In genomic region chr12:122245553-122245952, GRCh38 we compare ENCODE assay signal across 25 cellular contexts. TPM values are rescaled to one million over a fixed set of nuclear protein-coding genes. Genes with fewer than 3 reads are reported as not detected.
A peak's percentile ranks its signal among the peaks of the same experiment; 100 is the strongest.
DNase-seq lines count a peak whose midpoint lies in the region; TF ChIP-seq lines count a peak whose summit lies in the region.
"Had no signal": no experiment of that assay in that cellular context is flagged by ENCODE, and none has a peak within 500 bp of the region (broad histone marks: within the 10 kb centered on the region; RNA-seq: fewer than 3 reads in every experiment).

No MANE protein-coding gene starts in this region.

- no peaks in the 10 kb centered on the region for H3K9me2 ChIP-seq in Loucy (replicated peaks; ENCODE audit: low read depth, low read length)

- WGBS in spleen, 5 donors = 88 to 100% (median 93%) methylated on average over 1 of the region's 1 CpG

- H3K9ac ChIP-seq in Loucy (ENCODE audit: low read depth, low read length, poor library complexity, severe bottlenecking) = no peak overlapping the region
- H3K9ac ChIP-seq: neural progenitor cell had no signal

- H3K4me1 Mint-ChIP-seq in activated naive CD8-positive, alpha-beta T cell (ENCODE audit: low read depth) = peaks cover 21% of the 10 kb centered on the region
- H3K4me1 Mint-ChIP-seq in activated naive CD8-positive, alpha-beta T cell treated with anti-CD3 and anti-CD28 coated beads for 36 hours = peaks cover 18% of the 10 kb centered on the region
- peaks cover 22% of the 10 kb centered on the region for H3K4me1 Mint-ChIP-seq in activated T-helper 1 cell treated with anti-CD3 and anti-CD28 coated beads, Interleukin-12 subunit alpha, Interleukin-12 subunit beta, Interleukin-2, Interleukin-4 antibody, amounts not matched to agents 30 ng/mL and 10 ng/mL and 1 ng/mL, durations not matched to agents 14 hours and 24 hours and 36 hours (ENCODE audit: low read depth)
- peaks cover 3 to 9% of the 10 kb centered on the region in 2 donors for H3K4me1 Mint-ChIP-seq in immature natural killer cell
- H3K4me1 Mint-ChIP-seq: memory B cell, neural progenitor cell had no signal

- H3K4me1 ChIP-seq in Loucy (ENCODE audit: insufficient read depth, low read length, poor library complexity, severe bottlenecking) (peaks cover 18% of the 10 kb centered on the region), spleen (peaks cover 0 to 8% (median 3%) of the 10 kb centered on the region in 6 donors)
- H3K4me1 ChIP-seq: neural progenitor cell, right atrium auricular region had no signal

- no peaks in the 10 kb centered on the region for H3K27me3 Mint-ChIP-seq in activated naive CD8-positive, alpha-beta T cell
- H3K27me3 Mint-ChIP-seq in activated naive CD8-positive, alpha-beta T cell treated with anti-CD3 and anti-CD28 coated beads for 36 hours = no peaks in the 10 kb centered on the region
- no peaks in the 10 kb centered on the region for H3K27me3 Mint-ChIP-seq in activated T-helper 1 cell treated with anti-CD3 and anti-CD28 coated beads, Interleukin-12 subunit alpha, Interleukin-12 subunit beta, Interleukin-2, Interleukin-4 antibody, amounts not matched to agents 30 ng/mL and 10 ng/mL and 1 ng/mL, durations not matched to agents 14 hours and 24 hours and 36 hours (ENCODE audit: insufficient read depth)
- peaks cover 0 to 3% (median 2%) of the 10 kb centered on the region in 3 donors for H3K27me3 Mint-ChIP-seq in immature natural killer cell (ENCODE audit: low read depth in 3 of 3)
- H3K27me3 Mint-ChIP-seq: activated naive CD8-positive, alpha-beta T cell treated with anti-CD3 and anti-CD28 coated beads, Interleukin-2, amount 10 ng/mL, durations not matched to agents 7 days and 5 days; dendritic cell treated with granulocyte-macrophage colony-stimulating factor and Interleukin-4, amounts not matched to agents 40 ng/mL and 50 ng/mL, for 4 days; memory B cell had no signal

- H3K36me3 ChIP-seq in Loucy (ENCODE audit: insufficient read depth, low read length) = peaks cover 15% of the 10 kb centered on the region; the same call in 1 of the 2 replicates
- peaks cover 0 to 98% (median 48%) of the 10 kb centered on the region in 6 donors for H3K36me3 ChIP-seq in spleen
- H3K36me3 ChIP-seq: neural progenitor cell had no signal

- H3K36me3 Mint-ChIP-seq in activated naive CD8-positive, alpha-beta T cell = peaks cover 12% of the 10 kb centered on the region
- H3K36me3 Mint-ChIP-seq in activated naive CD8-positive, alpha-beta T cell treated with anti-CD3 and anti-CD28 coated beads for 36 hours = peaks cover 10% of the 10 kb centered on the region
- peaks cover 14% of the 10 kb centered on the region for H3K36me3 Mint-ChIP-seq in activated T-helper 1 cell treated with anti-CD3 and anti-CD28 coated beads, Interleukin-12 subunit alpha, Interleukin-12 subunit beta, Interleukin-2, Interleukin-4 antibody, amounts not matched to agents 30 ng/mL and 10 ng/mL and 1 ng/mL, durations not matched to agents 14 hours and 24 hours and 36 hours (ENCODE audit: low read depth)
- H3K36me3 Mint-ChIP-seq in immature natural killer cell = peaks cover 7 to 39% (median 10%) of the 10 kb centered on the region in 3 donors

- intact Hi-C loops in activated T-helper 1 cell treated with anti-CD3 and anti-CD28 coated beads, Interleukin-12 subunit alpha, Interleukin-12 subunit beta, Interleukin-2, Interleukin-4 antibody, amounts not matched to agents 30 ng/mL and 10 ng/mL and 1 ng/mL, durations not matched to agents 14 hours and 24 hours and 36 hours (cut with micrococcal nuclease) = loop anchor here (2.0 kb wide), 2 partner anchors 19 to 21 kb away; partner anchors contain the start of genes DIABLO and VPS33A
- intact Hi-C loops in spleen (cut with DNase I; ENCODE audit: low total_unique reads) = no loop called here

- no peaks in the 10 kb centered on the region for H4K20me1 ChIP-seq in Loucy (ENCODE audit: insufficient read depth, low read length, poor library complexity, severe bottlenecking)

- TF ChIP-seq CTCF in Loucy (conservative IDR thresholded peaks at IDR 0.05; ENCODE audit: low read length) (no peak), spleen (IDR thresholded peaks at IDR 0.05 in 8 of 11, conservative IDR thresholded peaks at IDR 0.05 in 3 of 11) (no peak)

- TF ChIP-seq POLR2A in spleen (IDR thresholded peaks at IDR 0.05) = no peak

- H3K9me3 Mint-ChIP-seq in activated naive CD8-positive, alpha-beta T cell (ENCODE audit: low read depth) = no peaks in the 10 kb centered on the region
- H3K9me3 Mint-ChIP-seq in activated naive CD8-positive, alpha-beta T cell treated with anti-CD3 and anti-CD28 coated beads for 36 hours = no peaks in the 10 kb centered on the region
- H3K9me3 Mint-ChIP-seq in activated T-helper 1 cell treated with anti-CD3 and anti-CD28 coated beads, Interleukin-12 subunit alpha, Interleukin-12 subunit beta, Interleukin-2, Interleukin-4 antibody, amounts not matched to agents 30 ng/mL and 10 ng/mL and 1 ng/mL, durations not matched to agents 14 hours and 24 hours and 36 hours = no peaks in the 10 kb centered on the region
- H3K9me3 Mint-ChIP-seq in immature natural killer cell = no peaks in the 10 kb centered on the region
- H3K9me3 Mint-ChIP-seq: activated naive CD8-positive, alpha-beta T cell treated with anti-CD3 and anti-CD28 coated beads, Interleukin-2, amount 10 ng/mL, durations not matched to agents 7 days and 5 days; CD14-positive monocyte; dendritic cell treated with granulocyte-macrophage colony-stimulating factor and Interleukin-4, amounts not matched to agents 40 ng/mL and 50 ng/mL, for 4 days; HFFc6; memory B cell; neural progenitor cell had no signal

- H3K27ac Mint-ChIP-seq in activated naive CD8-positive, alpha-beta T cell = peak overlapping the region; percentile 34
- H3K27ac Mint-ChIP-seq in activated naive CD8-positive, alpha-beta T cell treated with anti-CD3 and anti-CD28 coated beads for 36 hours = no peak overlapping the region
- peak overlapping the region; percentile 72 for H3K27ac Mint-ChIP-seq in activated T-helper 1 cell treated with anti-CD3 and anti-CD28 coated beads, Interleukin-12 subunit alpha, Interleukin-12 subunit beta, Interleukin-2, Interleukin-4 antibody, amounts not matched to agents 30 ng/mL and 10 ng/mL and 1 ng/mL, durations not matched to agents 14 hours and 24 hours and 36 hours
- H3K27ac Mint-ChIP-seq in immature natural killer cell = peak overlapping the region in 3 of 6 donors; percentile 21 to 85 (median 67)
- H3K27ac Mint-ChIP-seq: dendritic cell treated with granulocyte-macrophage colony-stimulating factor and Interleukin-4, amounts not matched to agents 40 ng/mL and 50 ng/mL, for 4 days; HFFc6 had no signal

- peaks cover 3% of the 10 kb centered on the region; the same call in 1 of the 2 replicates for H3F3A ChIP-seq in Loucy (ENCODE audit: low read depth)

- no peaks in the 10 kb centered on the region for H3K9me3 ChIP-seq in Loucy (ENCODE audit: insufficient read depth, low read depth, low read length)
- no peaks in the 10 kb centered on the region for H3K9me3 ChIP-seq in spleen
- H3K9me3 ChIP-seq: gastrocnemius medialis, right atrium auricular region had no signal

- H3K79me2 ChIP-seq in Loucy (ENCODE audit: insufficient read depth, low read length) = no peaks in the 10 kb centered on the region

- H3K4me3 Mint-ChIP-seq in activated naive CD8-positive, alpha-beta T cell = no peak overlapping the region
- H3K4me3 Mint-ChIP-seq in activated naive CD8-positive, alpha-beta T cell treated with anti-CD3 and anti-CD28 coated beads for 36 hours = no peak overlapping the region
- peak overlapping the region; percentile 7 for H3K4me3 Mint-ChIP-seq in activated T-helper 1 cell treated with anti-CD3 and anti-CD28 coated beads, Interleukin-12 subunit alpha, Interleukin-12 subunit beta, Interleukin-2, Interleukin-4 antibody, amounts not matched to agents 30 ng/mL and 10 ng/mL and 1 ng/mL, durations not matched to agents 14 hours and 24 hours and 36 hours
- H3K4me3 Mint-ChIP-seq in immature natural killer cell = peak overlapping the region in 1 of 5 donors; percentile 84
- H3K4me3 Mint-ChIP-seq: CD14-positive monocyte; dendritic cell treated with granulocyte-macrophage colony-stimulating factor and Interleukin-4, amounts not matched to agents 40 ng/mL and 50 ng/mL, for 4 days; HFFc6; memory B cell; neural progenitor cell had no signal

- H3K4me2 ChIP-seq in Loucy (ENCODE audit: low read depth, low read length, poor library complexity, severe bottlenecking) = peak overlapping the region; percentile 77
- H3K4me2 ChIP-seq: neural progenitor cell had no signal

- H3K27me3 ChIP-seq in Loucy (ENCODE audit: insufficient read depth, low read length, poor library complexity, severe bottlenecking) (no peaks in the 10 kb centered on the region), spleen (replicated peaks in 1 of 7) (no peaks in the 10 kb centered on the region)
- H3K27me3 ChIP-seq: gastrocnemius medialis, neural progenitor cell, right atrium auricular region had no signal

- DNase-seq in activated naive CD8-positive, alpha-beta T cell treated with anti-CD3 and anti-CD28 coated beads for 36 hours = no peak
- DNase-seq in activated T-helper 1 cell treated with anti-CD3 and anti-CD28 coated beads, Interleukin-12 subunit alpha, Interleukin-12 subunit beta, Interleukin-2, Interleukin-4 antibody, amounts not matched to agents 30 ng/mL and 10 ng/mL and 1 ng/mL, durations not matched to agents 14 hours and 24 hours and 36 hours (ENCODE audit: low spot score) = no peak
- no peak for DNase-seq in spleen
- no peak for DNase-seq in immature natural killer cell
- DNase-seq in stimulated activated CD4-positive, alpha-beta T cell treated with anti-CD3 and anti-CD28 coated beads, Interleukin-4, amount 100 ng/mL, for 1 hour = no peak
- DNase-seq: activated CD4-positive, alpha-beta T cell treated with anti-CD3 and anti-CD28 coated beads for 48 hours; activated naive CD8-positive, alpha-beta T cell treated with anti-CD3 and anti-CD28 coated beads, Interleukin-2, amount 10 ng/mL, durations not matched to agents 7 days and 5 days; caudate nucleus; gastrocnemius medialis; GOT3; HFFc6; Karpas-422; left colon; NCI-H1436; NCI-H82; stimulated activated CD4-positive, alpha-beta T cell treated with anti-CD3 and anti-CD28 coated beads, Interleukin-2, amount 100 ng/mL, for 48 hours had no signal

- H3K27ac ChIP-seq in spleen = peak overlapping the region in 6 of 8 donors; percentile 2 to 72 (median 54)
- H3K27ac ChIP-seq: gastrocnemius medialis, neural progenitor cell, right atrium auricular region, SK-N-MC had no signal

- no peak overlapping the region for H3K4me3 ChIP-seq in Loucy (ENCODE audit: low read length, poor library complexity, severe bottlenecking)
- H3K4me3 ChIP-seq in spleen = no peak overlapping the region
- H3K4me3 ChIP-seq: gastrocnemius medialis, neural progenitor cell, right atrium auricular region, SK-N-MC had no signal

- no peak overlapping the region for H2AFZ ChIP-seq in Loucy (ENCODE audit: low read length)
- H2AFZ ChIP-seq: neural progenitor cell had no signal

RNA-seq across cellular contexts. Expression of gene DIABLO, which starts 19.7 kb away (rescaled TPM):
- 10 to 100 TPM; 47.9 to 51.7 TPM for total RNA-seq in activated naive CD8-positive, alpha-beta T cell treated with anti-CD3 and anti-CD28 coated beads for 36 hours
- total RNA-seq in activated T-helper 1 cell treated with anti-CD3 and anti-CD28 coated beads, Interleukin-12 subunit alpha, Interleukin-12 subunit beta, Interleukin-2, Interleukin-4 antibody, amounts not matched to agents 30 ng/mL and 10 ng/mL and 1 ng/mL, durations not matched to agents 14 hours and 24 hours and 36 hours = 58.1 and 59.2 TPM in 2 replicates
- total RNA-seq in spleen = 10 to 100 TPM; 30.5 to 55.7 (median 36.1) TPM
- polyA plus RNA-seq in spleen (10 to 100 TPM; 38.8 to 46.7 (median 40.3) TPM), immature natural killer cell (10 to 100 TPM; 68.0 to 99.2 (median 76.4) TPM)

RNA-seq across cellular contexts. Expression of gene VPS33A, which starts 20.7 kb away (rescaled TPM):
- total RNA-seq in activated naive CD8-positive, alpha-beta T cell treated with anti-CD3 and anti-CD28 coated beads for 36 hours = 10 to 100 TPM; 34.5 to 35.7 TPM
- total RNA-seq in activated T-helper 1 cell treated with anti-CD3 and anti-CD28 coated beads, Interleukin-12 subunit alpha, Interleukin-12 subunit beta, Interleukin-2, Interleukin-4 antibody, amounts not matched to agents 30 ng/mL and 10 ng/mL and 1 ng/mL, durations not matched to agents 14 hours and 24 hours and 36 hours = 25.6 and 28.7 TPM in 2 replicates
- 10 to 100 TPM; 19.1 to 31.5 (median 23.2) TPM for total RNA-seq in spleen
- polyA plus RNA-seq in spleen (10 to 100 TPM in 2 of 3 donors, 1 to 10 TPM in 1; 9.7 to 12.3 (median 10.5) TPM), immature natural killer cell (10 to 100 TPM; 17.6 to 37.0 (median 32.7) TPM)

RNA-seq across cellular contexts. Expression of gene B3GNT4, which starts 42.0 kb away (rescaled TPM):
- total RNA-seq in activated naive CD8-positive, alpha-beta T cell treated with anti-CD3 and anti-CD28 coated beads for 36 hours = 1 to 10 TPM in 1 of 2 experiments, under 1 TPM in 1; 0.92 to 1.6 TPM
- total RNA-seq in activated T-helper 1 cell treated with anti-CD3 and anti-CD28 coated beads, Interleukin-12 subunit alpha, Interleukin-12 subunit beta, Interleukin-2, Interleukin-4 antibody, amounts not matched to agents 30 ng/mL and 10 ng/mL and 1 ng/mL, durations not matched to agents 14 hours and 24 hours and 36 hours = 0.29 TPM in 2 replicates
- total RNA-seq in spleen = not detected
- polyA plus RNA-seq in spleen = under 1 TPM; 0.42 to 0.54 (median 0.49) TPM
- under 1 TPM in 1 of 3 donors, not detected in 2; 0.82 TPM for polyA plus RNA-seq in immature natural killer cell
- total RNA-seq: gastrocnemius medialis, OCI-LY7, right atrium auricular region had no signal
- polyA plus RNA-seq: CD14-positive monocyte had no signal
